Comparison of ENCODE assay signal across 2 cellular contexts in the genomic region with DNA sequence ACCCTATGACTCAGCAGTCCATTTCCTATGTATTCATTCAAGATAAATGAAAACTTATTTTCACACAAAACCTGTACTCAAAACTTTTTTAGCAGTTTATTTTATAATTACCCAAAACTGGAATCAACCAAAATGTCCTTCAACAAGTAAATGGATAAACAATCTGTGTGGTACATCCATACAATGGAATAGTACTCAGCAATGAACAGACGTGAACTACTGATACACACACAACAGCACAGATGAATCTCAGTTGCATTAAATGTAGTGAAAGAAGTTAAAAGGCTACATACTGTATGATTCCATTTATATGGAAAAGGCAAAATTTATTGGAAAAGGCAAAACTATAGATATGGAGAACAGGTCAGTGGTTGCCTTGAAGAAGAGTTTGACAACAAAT.
A peak's percentile ranks its signal among the peaks of the same experiment; 100 is the strongest.
TF ChIP-seq lines count a peak whose summit lies in the region.

No MANE protein-coding gene starts in this region.

TF ChIP-seq in SK-N-SH, 30 proteins besides CTCF, POLR2A, EP300 and RAD21 (continued from another document):
- TF ChIP-seq, protein P1, sequence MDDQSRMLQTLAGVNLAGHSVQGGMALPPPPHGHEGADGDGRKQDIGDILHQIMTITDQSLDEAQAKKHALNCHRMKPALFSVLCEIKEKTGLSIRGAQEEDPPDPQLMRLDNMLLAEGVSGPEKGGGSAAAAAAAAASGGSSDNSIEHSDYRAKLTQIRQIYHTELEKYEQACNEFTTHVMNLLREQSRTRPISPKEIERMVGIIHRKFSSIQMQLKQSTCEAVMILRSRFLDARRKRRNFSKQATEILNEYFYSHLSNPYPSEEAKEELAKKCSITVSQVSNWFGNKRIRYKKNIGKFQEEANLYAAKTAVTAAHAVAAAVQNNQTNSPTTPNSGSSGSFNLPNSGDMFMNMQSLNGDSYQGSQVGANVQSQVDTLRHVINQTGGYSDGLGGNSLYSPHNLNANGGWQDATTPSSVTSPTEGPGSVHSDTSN (IDR thresholded peaks at IDR 0.05): no peak
- TF ChIP-seq, protein P2, sequence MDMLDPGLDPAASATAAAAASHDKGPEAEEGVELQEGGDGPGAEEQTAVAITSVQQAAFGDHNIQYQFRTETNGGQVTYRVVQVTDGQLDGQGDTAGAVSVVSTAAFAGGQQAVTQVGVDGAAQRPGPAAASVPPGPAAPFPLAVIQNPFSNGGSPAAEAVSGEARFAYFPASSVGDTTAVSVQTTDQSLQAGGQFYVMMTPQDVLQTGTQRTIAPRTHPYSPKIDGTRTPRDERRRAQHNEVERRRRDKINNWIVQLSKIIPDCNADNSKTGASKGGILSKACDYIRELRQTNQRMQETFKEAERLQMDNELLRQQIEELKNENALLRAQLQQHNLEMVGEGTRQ (IDR thresholded peaks at IDR 0.05; ENCODE audit: borderline replicate concordance, low read depth, low read length): no peak
- no peak for TF ChIP-seq FOXM1 (IDR thresholded peaks at IDR 0.05; ENCODE audit: low read depth)

TF ChIP-seq in K562, 482 proteins besides CTCF, POLR2A, EP300 and RAD21 (continued from another document):
- TF ChIP-seq, protein P3, sequence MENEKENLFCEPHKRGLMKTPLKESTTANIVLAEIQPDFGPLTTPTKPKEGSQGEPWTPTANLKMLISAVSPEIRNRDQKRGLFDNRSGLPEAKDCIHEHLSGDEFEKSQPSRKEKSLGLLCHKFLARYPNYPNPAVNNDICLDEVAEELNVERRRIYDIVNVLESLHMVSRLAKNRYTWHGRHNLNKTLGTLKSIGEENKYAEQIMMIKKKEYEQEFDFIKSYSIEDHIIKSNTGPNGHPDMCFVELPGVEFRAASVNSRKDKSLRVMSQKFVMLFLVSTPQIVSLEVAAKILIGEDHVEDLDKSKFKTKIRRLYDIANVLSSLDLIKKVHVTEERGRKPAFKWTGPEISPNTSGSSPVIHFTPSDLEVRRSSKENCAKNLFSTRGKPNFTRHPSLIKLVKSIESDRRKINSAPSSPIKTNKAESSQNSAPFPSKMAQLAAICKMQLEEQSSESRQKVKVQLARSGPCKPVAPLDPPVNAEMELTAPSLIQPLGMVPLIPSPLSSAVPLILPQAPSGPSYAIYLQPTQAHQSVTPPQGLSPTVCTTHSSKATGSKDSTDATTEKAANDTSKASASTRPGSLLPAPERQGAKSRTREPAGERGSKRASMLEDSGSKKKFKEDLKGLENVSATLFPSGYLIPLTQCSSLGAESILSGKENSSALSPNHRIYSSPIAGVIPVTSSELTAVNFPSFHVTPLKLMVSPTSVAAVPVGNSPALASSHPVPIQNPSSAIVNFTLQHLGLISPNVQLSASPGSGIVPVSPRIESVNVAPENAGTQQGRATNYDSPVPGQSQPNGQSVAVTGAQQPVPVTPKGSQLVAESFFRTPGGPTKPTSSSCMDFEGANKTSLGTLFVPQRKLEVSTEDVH (IDR thresholded peaks at IDR 0.05; ENCODE audit: low read depth, partially characterized antibody): no peak
- TF ChIP-seq ZNF174 (CRISPR knock-in tag; IDR thresholded peaks at IDR 0.05) (no peak), SRSF9 (IDR thresholded peaks at IDR 0.05; ENCODE audit: borderline replicate concordance, low read depth, low read length) (no peak), ZNF146 (CRISPR knock-in tag; IDR thresholded peaks at IDR 0.05; ENCODE audit: unreplicated experiment) (peak; percentile 62), EHMT2 (IDR thresholded peaks at IDR 0.05) (no peak)
- TF ChIP-seq, protein P4, sequence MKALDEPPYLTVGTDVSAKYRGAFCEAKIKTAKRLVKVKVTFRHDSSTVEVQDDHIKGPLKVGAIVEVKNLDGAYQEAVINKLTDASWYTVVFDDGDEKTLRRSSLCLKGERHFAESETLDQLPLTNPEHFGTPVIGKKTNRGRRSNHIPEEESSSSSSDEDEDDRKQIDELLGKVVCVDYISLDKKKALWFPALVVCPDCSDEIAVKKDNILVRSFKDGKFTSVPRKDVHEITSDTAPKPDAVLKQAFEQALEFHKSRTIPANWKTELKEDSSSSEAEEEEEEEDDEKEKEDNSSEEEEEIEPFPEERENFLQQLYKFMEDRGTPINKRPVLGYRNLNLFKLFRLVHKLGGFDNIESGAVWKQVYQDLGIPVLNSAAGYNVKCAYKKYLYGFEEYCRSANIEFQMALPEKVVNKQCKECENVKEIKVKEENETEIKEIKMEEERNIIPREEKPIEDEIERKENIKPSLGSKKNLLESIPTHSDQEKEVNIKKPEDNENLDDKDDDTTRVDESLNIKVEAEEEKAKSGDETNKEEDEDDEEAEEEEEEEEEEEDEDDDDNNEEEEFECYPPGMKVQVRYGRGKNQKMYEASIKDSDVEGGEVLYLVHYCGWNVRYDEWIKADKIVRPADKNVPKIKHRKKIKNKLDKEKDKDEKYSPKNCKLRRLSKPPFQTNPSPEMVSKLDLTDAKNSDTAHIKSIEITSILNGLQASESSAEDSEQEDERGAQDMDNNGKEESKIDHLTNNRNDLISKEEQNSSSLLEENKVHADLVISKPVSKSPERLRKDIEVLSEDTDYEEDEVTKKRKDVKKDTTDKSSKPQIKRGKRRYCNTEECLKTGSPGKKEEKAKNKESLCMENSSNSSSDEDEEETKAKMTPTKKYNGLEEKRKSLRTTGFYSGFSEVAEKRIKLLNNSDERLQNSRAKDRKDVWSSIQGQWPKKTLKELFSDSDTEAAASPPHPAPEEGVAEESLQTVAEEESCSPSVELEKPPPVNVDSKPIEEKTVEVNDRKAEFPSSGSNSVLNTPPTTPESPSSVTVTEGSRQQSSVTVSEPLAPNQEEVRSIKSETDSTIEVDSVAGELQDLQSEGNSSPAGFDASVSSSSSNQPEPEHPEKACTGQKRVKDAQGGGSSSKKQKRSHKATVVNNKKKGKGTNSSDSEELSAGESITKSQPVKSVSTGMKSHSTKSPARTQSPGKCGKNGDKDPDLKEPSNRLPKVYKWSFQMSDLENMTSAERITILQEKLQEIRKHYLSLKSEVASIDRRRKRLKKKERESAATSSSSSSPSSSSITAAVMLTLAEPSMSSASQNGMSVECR (CRISPR knock-in tag; IDR thresholded peaks at IDR 0.05): no peak
TF ChIP-seq in K562: peak in this region for 3.
